In genomic region chr2:119638891-119639539, GRCh38 we compare ENCODE assay signal across 1 cellular context.
A peak's percentile ranks its signal among the peaks of the same experiment; 100 is the strongest.
TF ChIP-seq lines count a peak whose summit lies in the region.

No MANE protein-coding gene starts in this region.

TF ChIP-seq in IMR-90, 13 proteins besides CTCF, POLR2A, EP300 and RAD21 (continued from another document):
- peak; percentile 10; the same call in 1 of the 2 replicates for TF ChIP-seq USF2 (IDR thresholded peaks at IDR 0.05; ENCODE audit: low read depth, low read length)
